19 cellular contexts compared by ENCODE assay signal in genomic region chr5:168833936-168834335, GRCh38.
"Had no signal": no experiment of that assay in that cellular context is flagged by ENCODE, and none has a peak within 500 bp of the region (broad histone marks: within the 10 kb centered on the region; RNA-seq: fewer than 3 reads in every experiment).

No MANE protein-coding gene starts in this region.

- H3K9me3 ChIP-seq: esophagus muscularis mucosa, left ventricle myocardium inferior, right atrium auricular region, tibial artery had no signal

- H3K4me1 Mint-ChIP-seq: activated naive CD4-positive, alpha-beta T cell treated with anti-CD3 and anti-CD28 coated beads, Interleukin-2, amount 50 U/mL, for 24 hours; immature natural killer cell had no signal

- H3K27ac ChIP-seq: esophagus muscularis mucosa, left ventricle myocardium inferior, tibial artery, VCaP had no signal

- H3K9me3 Mint-ChIP-seq: activated naive CD4-positive, alpha-beta T cell treated with anti-CD3 and anti-CD28 coated beads, Interleukin-2, amount 50 U/mL, for 24 hours; immature natural killer cell; neural crest cell had no signal

- H3K36me3 ChIP-seq: esophagus muscularis mucosa, left ventricle myocardium inferior, right atrium auricular region, tibial artery had no signal

- H3K36me3 Mint-ChIP-seq: activated naive CD4-positive, alpha-beta T cell treated with anti-CD3 and anti-CD28 coated beads, Interleukin-2, amount 50 U/mL, for 24 hours; immature natural killer cell had no signal

- H3K4me3 ChIP-seq: esophagus muscularis mucosa, left ventricle myocardium inferior, right atrium auricular region, tibial artery had no signal

- H3K27me3 ChIP-seq: esophagus muscularis mucosa, right atrium auricular region, tibial artery had no signal

- DNase-seq: activated CD8-positive, alpha-beta memory T cell treated with anti-CD3 and anti-CD28 coated beads, Interleukin-2, amount 50 U/mL, for 4 hours; activated gamma-delta T cell; effector CD8-positive, alpha-beta T cell; immature natural killer cell; kidney glomerular epithelial cell; left ventricle myocardium inferior; mammary epithelial cell; stimulated activated CD4-positive, alpha-beta T cell treated with anti-CD3 and anti-CD28 coated beads, Interleukin-2, amount 100 ng/mL, for 24 hours; stimulated activated naive CD8-positive, alpha-beta T cell treated with anti-CD3 and anti-CD28 coated beads, Interleukin-15, Interleukin-2, amounts not matched to agents 100 U/mL and 50 U/mL, for 24 hours; substantia nigra; SW 1271; T-helper 2 cell; tibial artery had no signal

- H3K4me1 ChIP-seq: tibial artery had no signal

- ATAC-seq: stimulated activated naive CD8-positive, alpha-beta T cell treated with anti-CD3 and anti-CD28 coated beads, Interleukin-15, Interleukin-2, amounts not matched to agents 100 U/mL and 50 U/mL, for 24 hours had no signal

- H3K27ac Mint-ChIP-seq: activated naive CD4-positive, alpha-beta T cell treated with anti-CD3 and anti-CD28 coated beads, Interleukin-2, amount 50 U/mL, for 24 hours; immature natural killer cell; progenitor cell of endocrine pancreas had no signal

- H3K4me3 Mint-ChIP-seq: activated naive CD4-positive, alpha-beta T cell treated with anti-CD3 and anti-CD28 coated beads, Interleukin-2, amount 50 U/mL, for 24 hours; immature natural killer cell; neural crest cell had no signal
